24 cellular contexts compared by ENCODE assay signal in the genomic region with DNA sequence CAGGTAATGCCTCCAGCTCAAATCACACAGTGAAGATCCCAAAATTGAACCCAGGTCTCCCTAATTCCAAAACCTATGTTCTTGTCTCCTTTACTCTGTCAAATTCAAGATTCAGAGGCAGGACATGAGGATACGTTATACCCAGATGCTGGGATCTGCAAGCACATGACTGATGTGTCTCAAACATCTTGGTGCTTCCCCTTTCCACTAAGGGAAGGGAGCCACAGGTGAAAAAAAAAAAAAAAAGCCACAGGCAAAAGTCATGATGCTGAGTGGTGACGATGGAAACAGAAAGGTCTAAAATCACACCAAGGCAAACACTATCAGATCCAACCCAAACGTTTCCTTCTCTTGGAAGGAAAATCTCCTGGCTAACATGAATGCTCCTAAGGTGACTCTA.
"Had no signal": no experiment of that assay in that cellular context is flagged by ENCODE, and none has a peak within 500 bp of the region (broad histone marks: within the 10 kb centered on the region; RNA-seq: fewer than 3 reads in every experiment).

No MANE protein-coding gene starts in this region.

- H3K9me3 Mint-ChIP-seq: effector memory CD8-positive, alpha-beta T cell; natural killer cell treated with Interleukin-12 subunit alpha and Interleukin-12 subunit beta and Interleukin-15 and Interleukin-18, amount 100 ng/mL, for 72 hours; neural crest cell; stimulated activated effector memory CD8-positive, alpha-beta T cell treated with anti-CD3 and anti-CD28 coated beads, Interleukin-12 subunit alpha, Interleukin-12 subunit beta, amount 100 ng/mL, for 72 hours; type B pancreatic cell had no signal

- H3K27me3 Mint-ChIP-seq: type B pancreatic cell had no signal

- H3K4me3 ChIP-seq: coronary artery, esophagus squamous epithelium, heart right ventricle, lower lobe of right lung, psoas muscle, sigmoid colon, testis, tibial artery had no signal

- H3K36me3 ChIP-seq: esophagus squamous epithelium, heart right ventricle, lower lobe of right lung, sigmoid colon, tibial artery had no signal

- ATAC-seq: effector memory CD8-positive, alpha-beta T cell; heart right ventricle; left ventricle myocardium superior; lower lobe of right lung; natural killer cell treated with Interleukin-12 subunit alpha and Interleukin-12 subunit beta and Interleukin-15 and Interleukin-18, amount 100 ng/mL, for 72 hours; psoas muscle; right cardiac atrium; stimulated activated effector memory CD8-positive, alpha-beta T cell treated with anti-CD3 and anti-CD28 coated beads, Interleukin-12 subunit alpha, Interleukin-12 subunit beta, amount 100 ng/mL, for 72 hours; stimulated activated naive CD8-positive, alpha-beta T cell treated with anti-CD3 and anti-CD28 coated beads, Interleukin-15, Interleukin-2, amounts not matched to agents 100 U/mL and 50 U/mL, for 24 hours had no signal

- H3K9me3 ChIP-seq: esophagus squamous epithelium, heart right ventricle, lower lobe of right lung, psoas muscle, sigmoid colon, testis, tibial artery had no signal

- H3K27ac ChIP-seq: esophagus squamous epithelium, heart right ventricle, lower lobe of right lung, psoas muscle, sigmoid colon, testis had no signal

- H3K27ac Mint-ChIP-seq: natural killer cell treated with Interleukin-12 subunit alpha and Interleukin-12 subunit beta and Interleukin-15 and Interleukin-18, amount 100 ng/mL, for 72 hours; stimulated activated effector memory CD8-positive, alpha-beta T cell treated with anti-CD3 and anti-CD28 coated beads, Interleukin-12 subunit alpha, Interleukin-12 subunit beta, amount 100 ng/mL, for 72 hours; type B pancreatic cell had no signal

- H3K36me3 Mint-ChIP-seq: natural killer cell treated with Interleukin-12 subunit alpha and Interleukin-12 subunit beta and Interleukin-15 and Interleukin-18, amount 100 ng/mL, for 72 hours; stimulated activated effector memory CD8-positive, alpha-beta T cell treated with anti-CD3 and anti-CD28 coated beads, Interleukin-12 subunit alpha, Interleukin-12 subunit beta, amount 100 ng/mL, for 72 hours; type B pancreatic cell had no signal

- H3K4me1 ChIP-seq: testis had no signal

- H3K4me3 Mint-ChIP-seq: effector memory CD8-positive, alpha-beta T cell; natural killer cell treated with Interleukin-12 subunit alpha and Interleukin-12 subunit beta and Interleukin-15 and Interleukin-18, amount 100 ng/mL, for 72 hours; neural crest cell; stimulated activated effector memory CD8-positive, alpha-beta T cell treated with anti-CD3 and anti-CD28 coated beads, Interleukin-12 subunit alpha, Interleukin-12 subunit beta, amount 100 ng/mL, for 72 hours; type B pancreatic cell had no signal

- DNase-seq: dermis blood vessel endothelial cell; effector memory CD8-positive, alpha-beta T cell; erythroblast; esophagus squamous epithelium; foreskin melanocyte; glutamatergic neuron; heart right ventricle; hypothalamus; left ventricle myocardium superior; lower lobe of right lung; psoas muscle; right cardiac atrium; sigmoid colon; stimulated activated CD4-positive, alpha-beta T cell treated with anti-CD3 and anti-CD28 coated beads, Interleukin-2, amount 100 ng/mL, for 24 hours; stimulated activated CD4-positive, alpha-beta T cell treated with anti-CD3 and anti-CD28 coated beads, Interleukin-4, amount 100 ng/mL, for 24 hours; stimulated activated naive CD8-positive, alpha-beta T cell treated with anti-CD3 and anti-CD28 coated beads, Interleukin-15, Interleukin-2, amounts not matched to agents 100 U/mL and 50 U/mL, for 24 hours; substantia nigra; testis; tibial artery had no signal

- H3K27me3 ChIP-seq: heart right ventricle, sigmoid colon, testis, tibial artery had no signal
